16 cellular contexts compared by ENCODE assay signal in genomic region chr5:147400836-147401235, GRCh38.
A peak's percentile ranks its signal among the peaks of the same experiment; 100 is the strongest.
DNase-seq lines count a peak whose midpoint lies in the region; ATAC-seq and TF ChIP-seq lines count a peak whose summit lies in the region.
"Had no signal": no experiment of that assay in that cellular context is flagged by ENCODE, and none has a peak within 500 bp of the region (broad histone marks: within the 10 kb centered on the region; RNA-seq: fewer than 3 reads in every experiment).

No MANE protein-coding gene starts in this region.

- H3K23ac ChIP-seq in mesenchymal stem cell (ENCODE audit: low read length in 2 of 2), result no peak overlapping the region

- no peaks in the 10 kb centered on the region for H3K9me3 Mint-ChIP-seq in activated T-helper 2 cell treated with anti-CD3 and anti-CD28 coated beads, Interferon-gamma antibody, Interleukin-2, Interleukin-4, amounts not matched to agents 10 μg/mL and 5 μg/mL and 100 μg/mL, durations not matched to agents 14 hours and 24 hours and 36 hours

- no peak overlapping the region for H3K27ac Mint-ChIP-seq in activated T-helper 2 cell treated with anti-CD3 and anti-CD28 coated beads, Interferon-gamma antibody, Interleukin-2, Interleukin-4, amounts not matched to agents 10 μg/mL and 5 μg/mL and 100 μg/mL, durations not matched to agents 14 hours and 24 hours and 36 hours
- H3K27ac Mint-ChIP-seq: IgD-negative memory B cell had no signal

- H3K4ac ChIP-seq in mesenchymal stem cell (ENCODE audit: low read depth in 1 of 2, low read length in 2 of 2), result no peak overlapping the region

- intact Hi-C loops in Right ventricle myocardium superior (cut with DNase I) (no loop called here), tibial artery (cut with DNase I; ENCODE audit: low total_unique reads) (loop anchor here (5.0 kb wide), 1 partner anchor 51 kb away; no protein-coding TSS in a partner anchor)
- intact Hi-C loops in activated T-helper 2 cell treated with anti-CD3 and anti-CD28 coated beads, Interferon-gamma antibody, Interleukin-2, Interleukin-4, amounts not matched to agents 10 μg/mL and 5 μg/mL and 100 μg/mL, durations not matched to agents 14 hours and 24 hours and 36 hours (cut with micrococcal nuclease), result no loop called here

- H2BK5ac ChIP-seq in mesenchymal stem cell (ENCODE audit: low read depth, low read length, poor library complexity, severe bottlenecking), result no peak overlapping the region

- peak overlapping the region; percentile 75 for H2BK15ac ChIP-seq in mesenchymal stem cell (ENCODE audit: low read depth, poor library complexity, severe bottlenecking)

- H3K4me2 ChIP-seq in mesenchymal stem cell (ENCODE audit: low read length, poor library complexity, severe bottlenecking), result no peak overlapping the region

- TF ChIP-seq CTCF in cardiac muscle cell (IDR thresholded peaks at IDR 0.05; ENCODE audit: low read depth, low read length) (no peak), coronary artery (IDR thresholded peaks at IDR 0.05) (no peak), tibial artery (IDR thresholded peaks at IDR 0.05) (no peak)

- no peak overlapping the region for H3K14ac ChIP-seq in mesenchymal stem cell (ENCODE audit: low read length in 2 of 2)

- H3K36me3 ChIP-seq in cardiac muscle cell (peaks cover 30% of the 10 kb centered on the region), mesenchymal stem cell (ENCODE audit: control insufficient read depth in 1 of 2, insufficient read depth in 2 of 2, low read depth in 1 of 2, low read length in 2 of 2) (peaks cover 27 to 54% of the 10 kb centered on the region in 2 experiments), tibial artery (peaks cover 52 to 64% (median 56%) of the 10 kb centered on the region in 3 donors)
- H3K36me3 ChIP-seq: HAP-1 had no signal

- H2BK120ac ChIP-seq in mesenchymal stem cell (ENCODE audit: low read depth, low read length), result no peak overlapping the region

- H3K36me3 Mint-ChIP-seq in activated T-helper 2 cell treated with anti-CD3 and anti-CD28 coated beads, Interferon-gamma antibody, Interleukin-2, Interleukin-4, amounts not matched to agents 10 μg/mL and 5 μg/mL and 100 μg/mL, durations not matched to agents 14 hours and 24 hours and 36 hours (ENCODE audit: low read depth), result no peaks in the 10 kb centered on the region
- H3K36me3 Mint-ChIP-seq: IgD-negative memory B cell had no signal

- H3K4me1 ChIP-seq in cardiac muscle cell (ENCODE audit: low read depth) (peaks cover 39% of the 10 kb centered on the region), mesenchymal stem cell (ENCODE audit: control insufficient read depth, insufficient read depth, low read depth, low read length) (peaks cover 11% of the 10 kb centered on the region), tibial artery (peaks cover 5 to 34% (median 25%) of the 10 kb centered on the region in 4 donors)
- H3K4me1 ChIP-seq: HAP-1 had no signal

- no peak overlapping the region for H4K8ac ChIP-seq in mesenchymal stem cell (ENCODE audit: low read length)

- no peak overlapping the region for H3K9ac ChIP-seq in mesenchymal stem cell (ENCODE audit: low read length)

- H3K27me3 ChIP-seq in cardiac muscle cell (no peaks in the 10 kb centered on the region), mesenchymal stem cell (ENCODE audit: control insufficient read depth in 1 of 2, insufficient read depth in 1 of 2, low read length in 2 of 2) (no peaks in the 10 kb centered on the region), tibial artery (no peaks in the 10 kb centered on the region)

- peaks cover 21% of the 10 kb centered on the region for H3K79me1 ChIP-seq in mesenchymal stem cell (replicated peaks; ENCODE audit: low read length, poor library complexity, severe bottlenecking)

- H3K4me3 ChIP-seq in cardiac muscle cell (no peak overlapping the region), coronary artery (no peak overlapping the region), mesenchymal stem cell (ENCODE audit: insufficient read depth in 1 of 2, low read depth in 1 of 2, low read length in 2 of 2) (no peak overlapping the region), tibial artery (no peak overlapping the region)
- H3K4me3 ChIP-seq: HAP-1 had no signal

- H3K27ac ChIP-seq in cardiac muscle cell (peak overlapping the region; percentile 52), coronary artery (peak overlapping the region; percentile 30 to 40), mesenchymal stem cell (ENCODE audit: low read length, poor library complexity, severe bottlenecking) (no peak overlapping the region), tibial artery (peak overlapping the region; percentile 41 to 98)

- no peaks in the 10 kb centered on the region for H3K27me3 Mint-ChIP-seq in activated T-helper 2 cell treated with anti-CD3 and anti-CD28 coated beads, Interferon-gamma antibody, Interleukin-2, Interleukin-4, amounts not matched to agents 10 μg/mL and 5 μg/mL and 100 μg/mL, durations not matched to agents 14 hours and 24 hours and 36 hours (ENCODE audit: low read depth)
- H3K27me3 Mint-ChIP-seq: IgD-negative memory B cell had no signal

- no peak overlapping the region for H2AK5ac ChIP-seq in mesenchymal stem cell (ENCODE audit: low read length, severe bottlenecking)

- H3K9me3 ChIP-seq in cardiac muscle cell (ENCODE audit: low read depth) (no peaks in the 10 kb centered on the region), mesenchymal stem cell (ENCODE audit: control insufficient read depth, low read length) (no peaks in the 10 kb centered on the region), tibial artery (no peaks in the 10 kb centered on the region)
- H3K9me3 ChIP-seq: HAP-1 had no signal

- H3K4me3 Mint-ChIP-seq in activated T-helper 2 cell treated with anti-CD3 and anti-CD28 coated beads, Interferon-gamma antibody, Interleukin-2, Interleukin-4, amounts not matched to agents 10 μg/mL and 5 μg/mL and 100 μg/mL, durations not matched to agents 14 hours and 24 hours and 36 hours (ENCODE audit: low read depth), result no peak overlapping the region
- H3K4me3 Mint-ChIP-seq: IgD-negative memory B cell had no signal

- no peak for ATAC-seq in Right ventricle myocardium superior (ENCODE audit: poor library complexity)
- ATAC-seq: PC-3 had no signal

- peak overlapping the region in 1 of 2 experiments; percentile 38 for H3K18ac ChIP-seq in mesenchymal stem cell (ENCODE audit: low read depth in 1 of 2, low read length in 2 of 2)

- H2BK12ac ChIP-seq in mesenchymal stem cell (ENCODE audit: low read length in 2 of 2), result no peak overlapping the region

- DNase-seq in cardiac muscle cell (ENCODE audit: low read depth in 1 of 2, low spot score in 1 of 2) (no peak), Right ventricle myocardium superior (no peak), coronary artery (ENCODE audit: low spot score) (no peak), mesenchymal stem cell (no peak), tibial artery (no peak), DMS53 treated with DMSO at 0.1 percent for 48 hours (lab: John Stamatoyannopoulos, UW; ENCODE audit: unreplicated experiment) (no peak), NCI-H1105 treated with DMSO at 0.1 percent for 48 hours (lab: John Stamatoyannopoulos, UW) (no peak)
- DNase-seq in activated T-helper 2 cell treated with anti-CD3 and anti-CD28 coated beads, Interferon-gamma antibody, Interleukin-2, Interleukin-4, amounts not matched to agents 10 μg/mL and 5 μg/mL and 100 μg/mL, durations not matched to agents 14 hours and 24 hours and 36 hours (ENCODE audit: low spot score), result no peak
- DNase-seq: 8988T, C1 segment of cervical spinal cord, NCI-H1436 treated with DMSO at 0.1 percent for 48 hours, NCI-H2081, NCI-H2227 treated with DMSO at 0.1 percent for 48 hours, PC-3 had no signal

- no peak overlapping the region for H4K91ac ChIP-seq in mesenchymal stem cell (ENCODE audit: low read length)

- H3K4me1 Mint-ChIP-seq in activated T-helper 2 cell treated with anti-CD3 and anti-CD28 coated beads, Interferon-gamma antibody, Interleukin-2, Interleukin-4, amounts not matched to agents 10 μg/mL and 5 μg/mL and 100 μg/mL, durations not matched to agents 14 hours and 24 hours and 36 hours (ENCODE audit: low read depth), result no peaks in the 10 kb centered on the region
- H3K4me1 Mint-ChIP-seq: IgD-negative memory B cell had no signal

- no peak overlapping the region for H2AFZ ChIP-seq in mesenchymal stem cell (ENCODE audit: low read depth, low read length)
